8 cellular contexts compared by ENCODE assay signal in the genomic region with DNA sequence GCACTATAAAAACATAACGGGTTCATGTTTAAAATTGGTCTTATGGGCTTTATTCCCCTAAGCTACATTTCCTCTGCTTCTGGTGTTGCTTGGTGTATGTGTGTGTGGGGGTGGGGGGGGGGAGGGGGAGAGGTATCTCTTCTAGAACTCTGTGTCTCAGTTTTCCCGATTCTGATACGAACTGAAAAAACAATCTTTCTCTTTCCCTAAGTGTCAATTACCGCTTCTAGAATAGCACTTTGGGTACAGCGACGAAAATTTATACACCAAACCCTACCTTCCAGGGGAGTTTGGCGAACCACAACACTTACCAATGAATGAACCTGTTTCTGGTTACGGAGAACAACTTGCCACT. TPM values are rescaled to one million over a fixed set of nuclear protein-coding genes. Genes with fewer than 3 reads are reported as not detected.
DNase-seq lines count a peak whose midpoint lies in the region; ATAC-seq, FAIRE-seq and TF ChIP-seq lines count a peak whose summit lies in the region.

No MANE protein-coding gene starts in this region.

- H3K9me3 ChIP-seq in GM12878 (replicated peaks; ENCODE audit: control insufficient read depth, insufficient read depth, low read length) (no peaks in the 10 kb centered on the region), lower lobe of right lung (no peaks in the 10 kb centered on the region), tibial nerve (no peaks in the 10 kb centered on the region)

- H3K9ac ChIP-seq in GM12878 (ENCODE audit: control insufficient read depth, insufficient read depth, low read length), result peak overlapping the region; percentile 84

- in situ Hi-C loops in GM12878 (cut with MboI) (loop anchor here (5.0 kb wide), 1 partner anchor 260 kb away; no protein-coding TSS in a partner anchor), ACHN (cut with HindIII; ENCODE audit: low pct_ligation_motif_present, low pct_unique_long_range_greater_than_20kb, low sequenced_read_pairs) (no loop called here)

- intact Hi-C loops in activated naive CD4-positive, alpha-beta T cell treated with anti-CD3 and anti-CD28 coated beads for 36 hours (cut with micrococcal nuclease), result loop anchor here (5.0 kb wide), 1 partner anchor 50 kb away; no protein-coding TSS in a partner anchor
- intact Hi-C loops in GM12878 (cut with micrococcal nuclease; ENCODE audit: unreplicated experiment) (loop anchor here (10.0 kb wide), 1 partner anchor 673 kb away; the partner anchor contains the start of gene ARFGAP2), lower lobe of right lung (cut with DNase I) (no loop called here)

- peaks cover 40% of the 10 kb centered on the region for H3K79me2 ChIP-seq in GM12878 (ENCODE audit: control insufficient read depth, insufficient read depth, low read length)

- peaks cover 30% of the 10 kb centered on the region for H3K4me1 ChIP-seq in GM12878 (ENCODE audit: control insufficient read depth, insufficient read depth, low read length)
- peaks cover 55% of the 10 kb centered on the region for H3K4me1 ChIP-seq in lower lobe of right lung
- peaks cover 0 to 54% (median 12%) of the 10 kb centered on the region in 4 donors for H3K4me1 ChIP-seq in tibial nerve

- H3K27ac Mint-ChIP-seq in activated naive CD4-positive, alpha-beta T cell treated with anti-CD3 and anti-CD28 coated beads for 36 hours, result peak overlapping the region; percentile 92

- CTCF ChIA-PET in activated naive CD4-positive, alpha-beta T cell treated with anti-CD3 and anti-CD28 coated beads for 36 hours (lab: Charles Lee), result interaction anchor here (0.7 kb wide), 1 partner anchor 132 kb away, joined by 4 read pairs; the partner anchor contains the start of gene AGBL2
- CTCF ChIA-PET in GM12878 (lab: Yijun Ruan, JAX), result no interaction called here

- H2AFZ ChIP-seq in GM12878 (ENCODE audit: control insufficient read depth, low read depth, low read length), result peak overlapping the region; percentile 76

- TF ChIP-seq CTCF in GM12878 (IDR thresholded peaks at IDR 0.05 in 2 of 3, conservative IDR thresholded peaks at IDR 0.05 in 1 of 3; ENCODE audit: control insufficient read depth in 2 of 3, extremely low read depth in 1 of 3, insufficient read depth in 1 of 3, low read depth in 3 of 3, low read length in 3 of 3), result no peak
- TF ChIP-seq CTCF in lower lobe of right lung (IDR thresholded peaks at IDR 0.05), result no peak
- no peak for TF ChIP-seq CTCF in tibial nerve (IDR thresholded peaks at IDR 0.05)

- ATAC-seq in GM12878 (no peak), lower lobe of right lung (no peak), GM18519 (IDR thresholded peaks at IDR 0.05; ENCODE audit: low FRiP score, unreplicated experiment) (no peak)

- H3K27ac ChIP-seq in GM12878 (ENCODE audit: control insufficient read depth, insufficient read depth), result peak overlapping the region; percentile 84
- H3K27ac ChIP-seq in lower lobe of right lung, result peak overlapping the region; percentile 87
- peak overlapping the region; percentile 91 to 96 (median 94) for H3K27ac ChIP-seq in tibial nerve

- no peaks in the 10 kb centered on the region for H3K27me3 ChIP-seq in GM12878 (replicated peaks in 1 of 2; ENCODE audit: control insufficient read depth in 2 of 2, insufficient read depth in 2 of 2, low read length in 1 of 2)
- H3K27me3 ChIP-seq in lower lobe of right lung (ENCODE audit: low read depth), result no peaks in the 10 kb centered on the region
- H3K27me3 ChIP-seq in tibial nerve, result no peaks in the 10 kb centered on the region

- H3K4me3 ChIP-seq in GM12878, result peak overlapping the region; percentile 98
- peak overlapping the region; percentile 69 for H3K4me3 ChIP-seq in lower lobe of right lung
- peak overlapping the region; percentile 56 to 92 (median 74) for H3K4me3 ChIP-seq in tibial nerve

- peaks cover 20% of the 10 kb centered on the region for H3K36me3 Mint-ChIP-seq in activated naive CD4-positive, alpha-beta T cell treated with anti-CD3 and anti-CD28 coated beads for 36 hours (ENCODE audit: low read depth)

- no peak for DNase-seq in activated naive CD4-positive, alpha-beta T cell treated with anti-CD3 and anti-CD28 coated beads for 36 hours
- DNase-seq in activated naive CD4-positive, alpha-beta T cell treated with anti-CD3 and anti-CD28 coated beads, Interleukin-2, amount 50 U/mL, for 16 hours, result no peak
- DNase-seq in GM12878 (ENCODE audit: low read depth, low spot score) (no peak), lower lobe of right lung (no peak), tibial nerve (ENCODE audit: low spot score in 2 of 2) (no peak), middle frontal gyrus (ENCODE audit: extremely low spot score, low spot score) (no peak), ACHN (no peak)

- TF ChIP-seq EP300 in GM12878 (IDR thresholded peaks at IDR 0.05; ENCODE audit: borderline replicate concordance in 1 of 2, control insufficient read depth in 1 of 2, low read depth in 2 of 2, low read length in 2 of 2) (no peak), tibial nerve (IDR thresholded peaks at IDR 0.05) (no peak)

- RAD21 ChIA-PET in GM12878 (lab: Charles Lee; ENCODE audit: unreplicated experiment), result interaction anchor here (0.7 to 1.9 kb wide), 3 partner anchors 132 to 337 kb away, joined by 3 to 5 read pairs (median 3); partner anchors contain the start of gene AGBL2

- BruUV-seq in GM12878 (replicated peaks; lab: Mats Ljungman, UMichigan), result no TSS peak

- under 1% methylated on average over 8 of the region's 8 CpGs for WGBS in GM12878 (ENCODE audit: insufficient coverage, insufficient replicate concordance, low lambda C conversion rate, missing lambda C conversion rate)
- 3 to 4% methylated on average over 8 of the region's 8 CpGs for WGBS in tibial nerve, 2 donors

- no peak for TF ChIP-seq RAD21 in GM12878 (IDR thresholded peaks at IDR 0.05; ENCODE audit: insufficient read depth, low read depth, low read length)

- peak overlapping the region; percentile 93 for H3K4me3 Mint-ChIP-seq in activated naive CD4-positive, alpha-beta T cell treated with anti-CD3 and anti-CD28 coated beads for 36 hours

- H3K9me3 Mint-ChIP-seq in activated naive CD4-positive, alpha-beta T cell treated with anti-CD3 and anti-CD28 coated beads for 36 hours, result no peaks in the 10 kb centered on the region

- SMC1A ChIA-PET in GM12878 (lab: Charles Lee; ENCODE audit: uncharacterized antibody, unreplicated experiment), result interaction anchor here (0.9 to 1.2 kb wide), 3 partner anchors 119 to 204 kb away, joined by 4 read pairs; no protein-coding TSS in a partner anchor

- no peaks in the 10 kb centered on the region for H3K27me3 Mint-ChIP-seq in activated naive CD4-positive, alpha-beta T cell treated with anti-CD3 and anti-CD28 coated beads for 36 hours (ENCODE audit: low read depth)

- H3K4me2 ChIP-seq in GM12878 (ENCODE audit: control insufficient read depth, insufficient read depth), result peak overlapping the region; percentile 67

- H3K4me1 Mint-ChIP-seq in activated naive CD4-positive, alpha-beta T cell treated with anti-CD3 and anti-CD28 coated beads for 36 hours (ENCODE audit: low read depth), result peaks cover 45% of the 10 kb centered on the region

- H4K20me1 ChIP-seq in GM12878 (ENCODE audit: control insufficient read depth, insufficient read depth), result no peaks in the 10 kb centered on the region

- POLR2A ChIA-PET in GM12878 (lab: Charles Lee), result interaction anchor here (0.7 to 1.5 kb wide), 3 partner anchors 79 to 599 kb away, joined by 3 read pairs; partner anchors contain the start of gene ACP2

- peaks cover 0 to 6% of the 10 kb centered on the region in 2 experiments; a peak in 3 of 4 replicates for H3K36me3 ChIP-seq in GM12878 (ENCODE audit: control insufficient read depth in 2 of 2, insufficient read depth in 2 of 2, low read length in 1 of 2)
- peaks cover 33% of the 10 kb centered on the region for H3K36me3 ChIP-seq in lower lobe of right lung
- H3K36me3 ChIP-seq in tibial nerve, result peaks cover 0 to 34% (median 0%) of the 10 kb centered on the region in 3 donors

- no peak for TF ChIP-seq POLR2A in GM12878 (IDR thresholded peaks at IDR 0.05; ENCODE audit: low read depth, low read length)
- TF ChIP-seq POLR2A in tibial nerve (IDR thresholded peaks at IDR 0.05), result no peak

- no peak for FAIRE-seq in GM12878 (lab: Jason Lieb, UNC)

TF ChIP-seq in GM12878, 131 proteins besides CTCF, POLR2A, EP300 and RAD21 (continues in another document):
- TF ChIP-seq MXI1 (IDR thresholded peaks at IDR 0.05; ENCODE audit: low read depth, low read length), result no peak
- TF ChIP-seq, protein P1, sequence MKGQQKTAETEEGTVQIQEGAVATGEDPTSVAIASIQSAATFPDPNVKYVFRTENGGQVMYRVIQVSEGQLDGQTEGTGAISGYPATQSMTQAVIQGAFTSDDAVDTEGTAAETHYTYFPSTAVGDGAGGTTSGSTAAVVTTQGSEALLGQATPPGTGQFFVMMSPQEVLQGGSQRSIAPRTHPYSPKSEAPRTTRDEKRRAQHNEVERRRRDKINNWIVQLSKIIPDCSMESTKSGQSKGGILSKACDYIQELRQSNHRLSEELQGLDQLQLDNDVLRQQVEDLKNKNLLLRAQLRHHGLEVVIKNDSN (IDR thresholded peaks at IDR 0.05; ENCODE audit: borderline replicate concordance, extremely low read length, insufficient read depth, low read depth, low read length), result no peak

RNA-seq across cellular contexts. Expression of gene NUP160, which starts 0.6 kb away (rescaled TPM):
- 10 to 100 TPM; 64.7 to 64.8 TPM for total RNA-seq in activated naive CD4-positive, alpha-beta T cell treated with anti-CD3 and anti-CD28 coated beads for 36 hours
- total RNA-seq in GM12878 (2013; cell fraction: nucleolus; rRNA removed), result 151 and 160 TPM in 2 replicates
- total RNA-seq in GM12878 (2014; rRNA removed) (49.5 and 49.8 TPM in 2 replicates), GM12878 (2014; rRNA removed; fragmentation: Illumina TruSeq; extraction: Trizol) (51.2 and 52.2 TPM in 2 replicates), GM12878 (2021) (53.1 and 60.6 TPM in 2 replicates), lower lobe of right lung (43.3 TPM), tibial nerve (10 to 100 TPM; 26.3 to 39.8 (median 28.6) TPM)
- polyA plus RNA-seq in GM12878 (2011; ENCODE audit: low read depth), result 21.4 TPM
- polyA plus RNA-seq in GM12878 (2011; rRNA removed) (62.2 and 70.0 TPM in 2 replicates), GM12878 (2014; fragmentation: Illumina TruSeq; extraction: Trizol) (57.0 and 66.1 TPM in 2 replicates), GM12878 (2014; fragmentation: Nextera tagmentation; extraction: Ambion mirVana) (10 to 100 TPM; 24.0 to 32.9 TPM), GM12878 (2014; rRNA removed) (39.2 and 41.6 TPM in 2 replicates), GM12878 (2016; fragmentation: Nextera tagmentation; extraction: Ambion mirVana) (10 to 100 TPM; 81.2 to 87.6 TPM)
- 34.6 and 39.6 TPM in 2 replicates for polyA plus RNA-seq in GM12878 (2011; cell fraction: cytosol; rRNA removed)
- 39.7 and 53.8 TPM in 2 replicates for polyA plus RNA-seq in GM12878 (2011; cell fraction: nucleus; rRNA removed)
- polyA plus RNA-seq in GM12878 (2012), result 24.8 and 26.2 TPM in 2 replicates
- 109 and 141 TPM in 2 replicates for polyA minus RNA-seq in GM12878 (2011; rRNA and poly(A)+ RNA removed)
- 27.8 and 39.2 TPM in 2 replicates for polyA minus RNA-seq in GM12878 (2011; cell fraction: cytosol; rRNA and poly(A)+ RNA removed)
- polyA minus RNA-seq in GM12878 (2011; cell fraction: nucleus; rRNA and poly(A)+ RNA removed), result 40.1 and 61.4 TPM in 2 replicates
